In the genomic region with DNA sequence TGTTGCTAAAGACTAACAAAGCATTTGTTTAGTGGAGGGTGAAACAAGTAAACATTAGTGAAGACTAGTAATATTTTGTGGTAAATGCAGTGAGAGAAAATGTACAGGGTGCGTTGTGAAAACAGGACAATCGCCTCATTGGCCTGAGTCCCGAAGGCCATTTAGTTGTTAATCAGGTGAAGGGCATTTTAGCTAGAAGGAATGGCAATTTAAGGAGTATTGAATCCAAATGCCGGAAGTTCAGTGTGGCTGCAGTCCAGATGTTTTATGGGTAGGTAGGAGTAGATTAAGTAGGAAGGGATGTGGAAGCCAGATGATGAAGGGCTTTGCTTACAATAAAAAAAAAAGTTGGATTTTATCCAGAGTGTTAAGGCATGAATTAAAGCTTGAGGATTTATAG, we compare ENCODE assay signal across 15 cellular contexts.
"Had no signal": no experiment of that assay in that cellular context is flagged by ENCODE, and none has a peak within 500 bp of the region (broad histone marks: within the 10 kb centered on the region; RNA-seq: fewer than 3 reads in every experiment).

No MANE protein-coding gene starts in this region.

- DNase-seq: activated CD4-positive, alpha-beta memory T cell treated with anti-CD3 and anti-CD28 coated beads, Interleukin-2, amount 10 ng/mL, durations not matched to agents 7 days and 5 days; activated CD4-positive, alpha-beta T cell treated with anti-CD3 and anti-CD28 coated beads for 48 hours; activated CD4-positive, CD25-positive, alpha-beta regulatory T cell; activated CD8-positive, alpha-beta memory T cell treated with anti-CD3 and anti-CD28 coated beads, Interleukin-2, amount 10 ng/mL, durations not matched to agents 7 days and 5 days; cerebellar nuclear complex; cortex of kidney; mesenchymal stem cell; naive thymus-derived CD4-positive, alpha-beta T cell; psoas muscle; right lobe of liver; small intestine; stimulated activated CD4-positive, alpha-beta T cell treated with anti-CD3 and anti-CD28 coated beads, Interleukin-15, amount 100 ng/mL, for 24 hours; stimulated activated CD4-positive, alpha-beta T cell treated with anti-CD3 and anti-CD28 coated beads, Interleukin-4, amount 100 ng/mL, for 1 hour; stomach had no signal

- H3K4me1 ChIP-seq: esophagus muscularis mucosa, psoas muscle, right lobe of liver, stomach had no signal

- H3K27me3 ChIP-seq: esophagus muscularis mucosa, right lobe of liver, stomach had no signal

- H3K4me3 ChIP-seq: esophagus muscularis mucosa, psoas muscle, right lobe of liver, stomach had no signal

- H3K27ac ChIP-seq: esophagus muscularis mucosa, psoas muscle, right lobe of liver, stomach had no signal

- H3K9me3 ChIP-seq: esophagus muscularis mucosa, psoas muscle, right lobe of liver, stomach had no signal

- ATAC-seq: activated CD8-positive, alpha-beta memory T cell treated with anti-CD3 and anti-CD28 coated beads, Interleukin-2, amount 10 ng/mL, durations not matched to agents 7 days and 5 days; naive thymus-derived CD4-positive, alpha-beta T cell; psoas muscle; right lobe of liver had no signal

- H3K36me3 ChIP-seq: esophagus muscularis mucosa, right lobe of liver, stomach had no signal
